ENCODE assay signal across 8 cellular contexts in genomic region chr15:64894395-64895056, GRCh38. TPM values are rescaled to one million over a fixed set of nuclear protein-coding genes. Genes with fewer than 3 reads are reported as not detected.
DNase-seq lines count a peak whose midpoint lies in the region; ATAC-seq and TF ChIP-seq lines count a peak whose summit lies in the region.

No MANE protein-coding gene starts in this region.

- H3K9me3 Mint-ChIP-seq in activated CD8-positive, alpha-beta memory T cell treated with anti-CD3 and anti-CD28 coated beads, Interleukin-2, amount 10 ng/mL, durations not matched to agents 7 days and 5 days (ENCODE audit: low read depth): no peaks in the 10 kb centered on the region

- H3K4me1 ChIP-seq in esophagus squamous epithelium (peaks cover 36 to 71% (median 51%) of the 10 kb centered on the region in 3 donors), prostate gland (replicated peaks) (peaks cover 3% of the 10 kb centered on the region)

- no peaks in the 10 kb centered on the region for H3K27me3 Mint-ChIP-seq in activated CD8-positive, alpha-beta memory T cell treated with anti-CD3 and anti-CD28 coated beads, Interleukin-2, amount 10 ng/mL, durations not matched to agents 7 days and 5 days

- H3K27ac ChIP-seq in esophagus squamous epithelium (peak overlapping the region; percentile 88 to 97 (median 92)), prostate gland (peak overlapping the region; percentile 67 to 71)

- peaks cover 13% of the 10 kb centered on the region for H3K36me3 Mint-ChIP-seq in activated CD8-positive, alpha-beta memory T cell treated with anti-CD3 and anti-CD28 coated beads, Interleukin-2, amount 10 ng/mL, durations not matched to agents 7 days and 5 days

- peak overlapping the region; percentile 99 for H3K27ac Mint-ChIP-seq in activated CD8-positive, alpha-beta memory T cell treated with anti-CD3 and anti-CD28 coated beads, Interleukin-2, amount 10 ng/mL, durations not matched to agents 7 days and 5 days

- TF ChIP-seq CTCF in esophagus squamous epithelium (IDR thresholded peaks at IDR 0.05): no peak
- no peak for TF ChIP-seq CTCF in prostate gland (IDR thresholded peaks at IDR 0.05)

- H3K27me3 ChIP-seq in esophagus squamous epithelium: no peaks in the 10 kb centered on the region
- no peaks in the 10 kb centered on the region for H3K27me3 ChIP-seq in prostate gland (replicated peaks; ENCODE audit: insufficient read depth)

- peak overlapping the region; percentile 17 to 60 (median 35) for H3K4me3 ChIP-seq in esophagus squamous epithelium
- H3K4me3 ChIP-seq in prostate gland: peak overlapping the region in 1 of 2 donors; percentile 6

- CTCF ChIA-PET in activated CD8-positive, alpha-beta memory T cell treated with anti-CD3 and anti-CD28 coated beads, Interleukin-2, amount 10 ng/mL, durations not matched to agents 7 days and 5 days (lab: Charles Lee): interaction anchor here (0.5 to 5.4 kb wide), 18 partner anchors 9 to 406 kb away, joined by 3 to 96 read pairs (median 4); partner anchors contain the start of gene PIF1

- H3K4me1 Mint-ChIP-seq in activated CD8-positive, alpha-beta memory T cell treated with anti-CD3 and anti-CD28 coated beads, Interleukin-2, amount 10 ng/mL, durations not matched to agents 7 days and 5 days: peaks cover 63% of the 10 kb centered on the region

- H3K36me3 ChIP-seq in esophagus squamous epithelium (no peaks in the 10 kb centered on the region), prostate gland (no peaks in the 10 kb centered on the region)

- H3K9me3 ChIP-seq in esophagus squamous epithelium: no peaks in the 10 kb centered on the region
- no peaks in the 10 kb centered on the region for H3K9me3 ChIP-seq in prostate gland

- intact Hi-C loops in esophagus squamous epithelium (cut with DNase I) (loop anchor here (10.0 kb wide), 1 partner anchor 50 kb away; the partner anchor contains the start of gene PLEKHO2), prostate gland (cut with DNase I) (loop anchor here (5.0 kb wide), 1 partner anchor 52 kb away; the partner anchor contains the start of gene PLEKHO2)

- DNase-seq in activated CD8-positive, alpha-beta memory T cell treated with anti-CD3 and anti-CD28 coated beads, Interleukin-2, amount 10 ng/mL, durations not matched to agents 7 days and 5 days: peak; percentile 97
- DNase-seq in esophagus squamous epithelium (lab: John Stamatoyannopoulos, UW) (peak; percentile 27), prostate gland (ENCODE audit: low spot score) (peak; percentile 11), superior temporal gyrus (ENCODE audit: extremely low spot score) (no peak), NCI-H2171 (lab: John Stamatoyannopoulos, UW) (no peak), NCI-H2196 treated with DMSO at 0.1 percent for 48 hours (lab: John Stamatoyannopoulos, UW; ENCODE audit: unreplicated experiment) (no peak)

- ATAC-seq in GM19351 (IDR thresholded peaks at IDR 0.05; ENCODE audit: unreplicated experiment): peak; percentile 35
- peak; percentile 33 for ATAC-seq in HG03521 (IDR thresholded peaks at IDR 0.05; ENCODE audit: unreplicated experiment)
- ATAC-seq in activated CD8-positive, alpha-beta memory T cell treated with anti-CD3 and anti-CD28 coated beads, Interleukin-2, amount 10 ng/mL, durations not matched to agents 7 days and 5 days: peak; percentile 69

- peak overlapping the region; percentile 83 for H3K4me3 Mint-ChIP-seq in activated CD8-positive, alpha-beta memory T cell treated with anti-CD3 and anti-CD28 coated beads, Interleukin-2, amount 10 ng/mL, durations not matched to agents 7 days and 5 days

- TF ChIP-seq POLR2A in esophagus squamous epithelium (IDR thresholded peaks at IDR 0.05) (peak in 1 of 4 donors; percentile 74), prostate gland (IDR thresholded peaks at IDR 0.05) (no peak)

- 32 to 33% methylated on average over 10 to 13 of the region's 20 CpGs for WGBS in esophagus squamous epithelium, 2 donors
- 38% methylated on average over 20 of the region's 20 CpGs for WGBS in prostate gland

RNA-seq across cellular contexts. Expression of gene ANKDD1A, which starts 17.2 kb away (rescaled TPM):
- total RNA-seq in activated CD8-positive, alpha-beta memory T cell treated with anti-CD3 and anti-CD28 coated beads, Interleukin-2, amount 10 ng/mL, durations not matched to agents 7 days and 5 days: 10 to 100 TPM; 13.4 to 24.4 TPM
- total RNA-seq in esophagus squamous epithelium (1 to 10 TPM in 3 of 4 donors, under 1 TPM in 1; 0.45 to 7.8 (median 2.4) TPM), prostate gland (10 to 100 TPM in 1 of 2 donors, 1 to 10 TPM in 1; 3.3 to 23.9 TPM)

RNA-seq across cellular contexts. Expression of gene PLEKHO2, which starts 52.8 kb away (rescaled TPM):
- total RNA-seq in activated CD8-positive, alpha-beta memory T cell treated with anti-CD3 and anti-CD28 coated beads, Interleukin-2, amount 10 ng/mL, durations not matched to agents 7 days and 5 days: 10 to 100 TPM; 27.8 to 28.4 TPM
- total RNA-seq in esophagus squamous epithelium (10 to 100 TPM in 1 of 4 donors, 1 to 10 TPM in 3; 5.6 to 18.3 (median 7.2) TPM), prostate gland (10 to 100 TPM in 1 of 2 donors, 1 to 10 TPM in 1; 8.6 to 31.8 TPM)

Comparison
In these comparisons a context has a peak if more than half of its experiments do, and no peak if none do; other contexts are left out.
1. DNase-seq: peak in activated CD8-positive, alpha-beta memory T cell treated with anti-CD3 and anti-CD28 coated beads, Interleukin-2, amount 10 ng/mL, durations not matched to agents 7 days and 5 days (single experiment), esophagus squamous epithelium (single experiment) and prostate gland (single experiment); none in superior temporal gyrus (single experiment), NCI-H2171 (single experiment) and NCI-H2196 treated with DMSO at 0.1 percent for 48 hours (single experiment).
2. Peak in every context shown above with its lines, with median percentiles within 50 percentile points of each other: ATAC-seq.